In genomic region chr16:17770104-17770503, GRCh38 we compare ENCODE assay signal across 28 cellular contexts.
"Had no signal": no experiment of that assay in that cellular context is flagged by ENCODE, and none has a peak within 500 bp of the region (broad histone marks: within the 10 kb centered on the region; RNA-seq: fewer than 3 reads in every experiment).

No MANE protein-coding gene starts in this region.

- DNase-seq: activated CD4-positive, alpha-beta memory T cell treated with anti-CD3 and anti-CD28 coated beads for 36 hours; activated CD4-positive, alpha-beta T cell treated with anti-CD3 and anti-CD28 coated beads, Interleukin-2, amount 10 ng/mL, durations not matched to agents 7 days and 5 days; activated CD4-positive, CD25-positive, alpha-beta regulatory T cell; activated CD8-positive, alpha-beta memory T cell treated with anti-CD3 and anti-CD28 coated beads for 24 hours; activated gamma-delta T cell; activated naive CD4-positive, alpha-beta T cell treated with anti-CD3 and anti-CD28 coated beads for 36 hours; activated T-cell treated with anti-CD3 and anti-CD28 coated beads, Interleukin-2, amount 50 U/mL, for 48 hours; brain microvascular endothelial cell; KG1; MV-4-11; NCI-H1092 treated with DMSO at 0.1 percent for 48 hours; NCI-H1417 treated with DMSO at 0.1 percent for 48 hours; NCI-H187; NCI-H2081; NCI-H2171; NCI-H2227 treated with DMSO at 0.1 percent for 48 hours; NCI-H446 treated with DMSO at 0.1 percent for 48 hours; NCI-H524 treated with DMSO at 0.1 percent for 48 hours; NCI-H748 treated with DMSO at 0.1 percent for 48 hours; OCI-M1; Peyer's patch; Right ventricle myocardium superior; SJCRH30; T-helper 17 cell; T-helper 9 cell had no signal

- H3K36me3 ChIP-seq: brain microvascular endothelial cell, cardiac muscle cell, Peyer's patch, SJCRH30 had no signal

- H3K27ac ChIP-seq: cardiac muscle cell, Peyer's patch, RWPE1, SJCRH30 had no signal

- H3K4me1 ChIP-seq: Peyer's patch, SJCRH30 had no signal

- H3K4me3 ChIP-seq: cardiac muscle cell, Peyer's patch, SJCRH30 had no signal

- ATAC-seq: activated T-helper 17 cell treated with anti-CD3 and anti-CD28 coated beads, Interleukin-2, amount 50 U/mL, for 72 hours; T-helper 17 cell had no signal

- H3K9me3 ChIP-seq: Peyer's patch, SJCRH30 had no signal

- H3K27me3 ChIP-seq: brain microvascular endothelial cell, cardiac muscle cell, Peyer's patch, SJCRH30 had no signal
